Comparison of ENCODE assay signal across 8 cellular contexts in genomic region chr9:127423934-127424668, GRCh38. TPM values are rescaled to one million over a fixed set of nuclear protein-coding genes. Genes with fewer than 3 reads are reported as not detected.
DNase-seq lines count a peak whose midpoint lies in the region; ATAC-seq and TF ChIP-seq lines count a peak whose summit lies in the region.

Gene ZNF79, plus strand, starts transcription at chr9:127424382. Its CDS starts 406 bp downstream, at chr9:127424788.

- H2AFZ ChIP-seq in parathyroid adenoma, result peak within 1 kb of the TSS; percentile 93

- H3K27ac ChIP-seq in parathyroid adenoma, result peak within 1 kb of the TSS; percentile 89
- peak within 1 kb of the TSS; percentile 81 to 87 for H3K27ac ChIP-seq in tibial artery

- H3K36me3 ChIP-seq in parathyroid adenoma (ENCODE audit: control insufficient read depth, insufficient read depth, low read length), result no peaks in the 10 kb centered on the region
- peaks cover 4 to 11% (median 5%) of the 10 kb centered on the region in 3 donors for H3K36me3 ChIP-seq in tibial artery

- in situ Hi-C loops in GM13976 (cut with MboI; ENCODE audit: low sequenced_read_pairs, unreplicated experiment), result loop anchor here (25.0 kb wide), 1 partner anchor 487 kb away; no protein-coding TSS in a partner anchor

- peak within 1 kb of the TSS; percentile 100 for H3K4me2 ChIP-seq in parathyroid adenoma (ENCODE audit: low read length)

- H3K9me3 Mint-ChIP-seq in activated naive CD8-positive, alpha-beta T cell treated with anti-CD3 and anti-CD28 coated beads, Interleukin-2, amount 50 U/mL, for 24 hours, result no peaks in the 10 kb centered on the region

- H3K27me3 ChIP-seq in parathyroid adenoma (ENCODE audit: control insufficient read depth, insufficient read depth, low read length), result no peaks in the 10 kb centered on the region
- H3K27me3 ChIP-seq in tibial artery, result no peaks in the 10 kb centered on the region

- no peaks in the 10 kb centered on the region for H3K9me3 ChIP-seq in parathyroid adenoma (ENCODE audit: control insufficient read depth, low read length)
- no peaks in the 10 kb centered on the region for H3K9me3 ChIP-seq in tibial artery

- H3K79me2 ChIP-seq in parathyroid adenoma, result peaks cover 8% of the 10 kb centered on the region

- no peaks in the 10 kb centered on the region for H3K27me3 Mint-ChIP-seq in activated naive CD8-positive, alpha-beta T cell treated with anti-CD3 and anti-CD28 coated beads, Interleukin-2, amount 50 U/mL, for 24 hours

- H3K4me3 ChIP-seq in parathyroid adenoma (ENCODE audit: low read depth, low read length), result peak within 1 kb of the TSS; percentile 96
- peak within 1 kb of the TSS; percentile 63 to 88 for H3K4me3 ChIP-seq in tibial artery

- peaks cover 27% of the 10 kb centered on the region for H3K36me3 Mint-ChIP-seq in activated naive CD8-positive, alpha-beta T cell treated with anti-CD3 and anti-CD28 coated beads, Interleukin-2, amount 50 U/mL, for 24 hours (ENCODE audit: low read depth)

- DNase-seq in GM13976 (ENCODE audit: low spot score) (peak; percentile 97), NCI-H146 (lab: John Stamatoyannopoulos, UW) (peak; percentile 80), T follicular helper cell (ENCODE audit: low read depth) (peak; percentile 81), cardiac septum (ENCODE audit: low spot score) (peak; percentile 98), tibial artery (peak; percentile 92 to 96)
- peak; percentile 95 for DNase-seq in activated naive CD8-positive, alpha-beta T cell treated with anti-CD3 and anti-CD28 coated beads, Interleukin-2, amount 50 U/mL, for 24 hours

- TF ChIP-seq CTCF in GM13976 (IDR thresholded peaks at IDR 0.05; ENCODE audit: borderline replicate concordance, control extremely low read depth, extremely low read depth, insufficient read depth, missing control alignments) (no peak), parathyroid adenoma (IDR thresholded peaks at IDR 0.05) (no peak), tibial artery (IDR thresholded peaks at IDR 0.05) (no peak)

- ATAC-seq in HG02870 (IDR thresholded peaks at IDR 0.05; ENCODE audit: unreplicated experiment), result peak; percentile 71
- ATAC-seq in activated naive CD8-positive, alpha-beta T cell treated with anti-CD3 and anti-CD28 coated beads, Interleukin-2, amount 50 U/mL, for 24 hours, result peak; percentile 67

- H3K4me1 Mint-ChIP-seq in activated naive CD8-positive, alpha-beta T cell treated with anti-CD3 and anti-CD28 coated beads, Interleukin-2, amount 50 U/mL, for 24 hours, result peaks cover 62% of the 10 kb centered on the region

- intact Hi-C loops in cardiac septum (cut with DNase I) (loop anchor here (1.0 kb wide), 1 partner anchor 27 kb away; the partner anchor contains the start of genes LRSAM1 and RPL12), tibial artery (cut with DNase I; ENCODE audit: low total_unique reads) (no loop called here)

- H3K9ac ChIP-seq in parathyroid adenoma, result no peak within 1 kb of the TSS

- no peaks in the 10 kb centered on the region for H3K4me1 ChIP-seq in parathyroid adenoma
- H3K4me1 ChIP-seq in tibial artery, result peaks cover 0 to 40% (median 29%) of the 10 kb centered on the region in 4 donors

- peak within 1 kb of the TSS; percentile 98 for H3K4me3 Mint-ChIP-seq in activated naive CD8-positive, alpha-beta T cell treated with anti-CD3 and anti-CD28 coated beads, Interleukin-2, amount 50 U/mL, for 24 hours

- H3K27ac Mint-ChIP-seq in activated naive CD8-positive, alpha-beta T cell treated with anti-CD3 and anti-CD28 coated beads, Interleukin-2, amount 50 U/mL, for 24 hours, result peak within 1 kb of the TSS; percentile 93

RNA-seq across cellular contexts. Expression of gene ZNF79, which starts in this region (rescaled TPM):
- total RNA-seq in cardiac septum, result 5.5 TPM

Comparison
In these comparisons a context has a peak if more than half of its experiments do, and no peak if none do; other contexts are left out.
1. Peak in every context shown above with its lines: DNase-seq, ATAC-seq, H3K4me3 ChIP-seq and H3K27ac ChIP-seq.